19 cellular contexts compared by ENCODE assay signal in genomic region chr1:44208216-44208615, GRCh38.
"Had no signal": no experiment of that assay in that cellular context is flagged by ENCODE, and none has a peak within 500 bp of the region (broad histone marks: within the 10 kb centered on the region; RNA-seq: fewer than 3 reads in every experiment).

No MANE protein-coding gene starts in this region.

- H3K36me3 ChIP-seq: heart right ventricle, right atrium auricular region, sigmoid colon, transverse colon had no signal

- H3K4me3 ChIP-seq: dorsolateral prefrontal cortex, heart right ventricle, right atrium auricular region, sigmoid colon, skin epidermis, testis, transverse colon had no signal

- DNase-seq: cortex of kidney; dorsolateral prefrontal cortex; effector CD8-positive, alpha-beta T cell; heart right ventricle; islet precursor cell; left cardiac atrium; left ventricle myocardium superior; naive thymus-derived CD8-positive, alpha-beta T cell; posterior cingulate gyrus; sigmoid colon; stimulated activated CD4-positive, alpha-beta T cell treated with anti-CD3 and anti-CD28 coated beads, Interleukin-2, amount 100 ng/mL, for 24 hours; stimulated activated CD4-positive, alpha-beta T cell treated with anti-CD3 and anti-CD28 coated beads, Interleukin-4, amount 100 ng/mL, for 4 hours; stimulated activated naive B cell treated with anti-CD40 and anti-IgM and Interleukin-4, amounts not matched to agents 10 μg/mL and 1 μg/mL and 100 μg/mL, for 72 hours; stimulated activated naive CD8-positive, alpha-beta T cell treated with anti-CD3 and anti-CD28 coated beads, Interleukin-15, amount 100 ng/mL, for 72 hours; testis; transverse colon had no signal

- H3K27ac ChIP-seq: dorsolateral prefrontal cortex, heart right ventricle, right atrium auricular region, sigmoid colon, skin epidermis, testis, transverse colon had no signal

- H3K27me3 ChIP-seq: dorsolateral prefrontal cortex, right atrium auricular region, sigmoid colon, testis, transverse colon had no signal

- ATAC-seq: esophagus mucosa; heart right ventricle; left cardiac atrium; left ventricle myocardium superior; naive thymus-derived CD8-positive, alpha-beta T cell; stimulated activated naive B cell treated with anti-CD40 and anti-IgM and Interleukin-4, amounts not matched to agents 10 μg/mL and 1 μg/mL and 100 μg/mL, for 72 hours; stimulated activated naive CD8-positive, alpha-beta T cell treated with anti-CD3 and anti-CD28 coated beads, Interleukin-15, amount 100 ng/mL, for 72 hours had no signal

- H3K9me3 ChIP-seq: heart right ventricle, right atrium auricular region, sigmoid colon, testis, transverse colon had no signal
